Comparison of ENCODE assay signal across 14 cellular contexts in the genomic region with DNA sequence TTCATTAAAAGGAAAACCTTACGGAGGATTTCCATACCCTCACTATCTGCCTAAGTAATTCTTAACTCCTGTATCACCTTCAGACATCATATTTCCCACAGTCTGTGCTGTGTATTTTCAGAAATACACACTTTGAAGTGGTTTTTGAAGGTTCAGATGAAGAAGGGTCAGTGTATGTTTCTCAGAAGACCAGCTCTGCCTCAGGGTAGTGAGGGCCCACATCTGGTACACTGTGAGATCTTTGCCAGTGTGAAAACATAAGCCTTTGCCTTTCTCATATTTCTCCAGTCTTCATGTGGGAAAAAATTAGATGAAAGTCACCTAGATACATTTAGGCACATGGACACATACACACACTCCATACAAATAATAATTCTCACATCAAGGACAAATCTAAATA.
A peak's percentile ranks its signal among the peaks of the same experiment; 100 is the strongest.
DNase-seq lines count a peak whose midpoint lies in the region; ATAC-seq and TF ChIP-seq lines count a peak whose summit lies in the region.
"Had no signal": no experiment of that assay in that cellular context is flagged by ENCODE, and none has a peak within 500 bp of the region (broad histone marks: within the 10 kb centered on the region; RNA-seq: fewer than 3 reads in every experiment).

No MANE protein-coding gene starts in this region.

- H3K9ac ChIP-seq in PC-3 (ENCODE audit: low read length): no peak overlapping the region
- H3K9ac ChIP-seq: SK-N-SH had no signal

- H3K36me3 ChIP-seq in cardiac muscle cell: no peaks in the 10 kb centered on the region
- no peaks in the 10 kb centered on the region for H3K36me3 ChIP-seq in PC-3 (ENCODE audit: low read depth, low read length)

- BruUV-seq in MCF 10A (replicated peaks; lab: Mats Ljungman, UMichigan) (no TSS peak), PC-3 (replicated peaks; lab: Mats Ljungman, UMichigan) (no TSS peak)

- H3K4me3 ChIP-seq in cardiac muscle cell: no peak overlapping the region
- H3K4me3 ChIP-seq in PC-3 (ENCODE audit: low read length): no peak overlapping the region

- TF ChIP-seq CTCF in cardiac muscle cell (IDR thresholded peaks at IDR 0.05; ENCODE audit: low read depth, low read length) (no peak), MCF 10A (IDR thresholded peaks at IDR 0.05; ENCODE audit: unreplicated experiment) (no peak), nephron progenitor cell (IDR thresholded peaks at IDR 0.05) (no peak), PC-3 (conservative IDR thresholded peaks at IDR 0.05; ENCODE audit: low read depth, low read length) (no peak)

- no peak overlapping the region for H3K4me2 ChIP-seq in PC-3 (ENCODE audit: low read length)
- H3K4me2 ChIP-seq: SK-N-SH had no signal

- H3K9me3 ChIP-seq in cardiac muscle cell (ENCODE audit: low read depth) (no peaks in the 10 kb centered on the region), PC-3 (ENCODE audit: low read length) (no peaks in the 10 kb centered on the region)
- H3K9me3 ChIP-seq: SK-N-SH had no signal

- H3K27ac ChIP-seq in cardiac muscle cell (peak overlapping the region; percentile 63), PC-3 (ENCODE audit: low read length) (no peak overlapping the region)

- H3K79me2 ChIP-seq in PC-3 (ENCODE audit: low read length): no peaks in the 10 kb centered on the region

- H3K27me3 ChIP-seq in cardiac muscle cell: no peaks in the 10 kb centered on the region
- no peaks in the 10 kb centered on the region for H3K27me3 ChIP-seq in PC-3 (ENCODE audit: low read length)

- H3K9me3 Mint-ChIP-seq in MCF 10A (ENCODE audit: unreplicated experiment) (no peaks in the 10 kb centered on the region), nephron progenitor cell (no peaks in the 10 kb centered on the region)

- no peaks in the 10 kb centered on the region for H3K27me3 Mint-ChIP-seq in MCF 10A (ENCODE audit: insufficient read depth, unreplicated experiment)
- H3K27me3 Mint-ChIP-seq in nephron progenitor cell (ENCODE audit: low read depth, poor library complexity): no peaks in the 10 kb centered on the region

- H3K4me1 ChIP-seq in cardiac muscle cell (ENCODE audit: low read depth) (no peaks in the 10 kb centered on the region), PC-3 (ENCODE audit: insufficient read depth, low read length) (no peaks in the 10 kb centered on the region)

- H3K27ac Mint-ChIP-seq in MCF 10A (ENCODE audit: low read depth, unreplicated experiment): peak overlapping the region; percentile 14
- peak overlapping the region; percentile 92 for H3K27ac Mint-ChIP-seq in nephron progenitor cell
- H3K27ac Mint-ChIP-seq: CD4-positive, CD25-positive, alpha-beta regulatory T cell had no signal

- H3K9me2 ChIP-seq in PC-3 (replicated peaks; ENCODE audit: low read length): no peaks in the 10 kb centered on the region
- H3K9me2 ChIP-seq: SK-N-SH had no signal

- intact Hi-C loops in Right ventricle myocardium inferior (cut with DNase I) (no loop called here), MCF 10A (cut with micrococcal nuclease) (no loop called here), PC-3 (cut with micrococcal nuclease) (no loop called here)

- no peaks in the 10 kb centered on the region for H3K36me3 Mint-ChIP-seq in MCF 10A (ENCODE audit: insufficient read depth, unreplicated experiment)
- no peaks in the 10 kb centered on the region for H3K36me3 Mint-ChIP-seq in nephron progenitor cell (ENCODE audit: low read depth)
- H3K36me3 Mint-ChIP-seq: CD4-positive, CD25-positive, alpha-beta regulatory T cell had no signal

- H3K4me1 Mint-ChIP-seq in MCF 10A (ENCODE audit: insufficient read depth, unreplicated experiment): peaks cover 12% of the 10 kb centered on the region
- peaks cover 24% of the 10 kb centered on the region for H3K4me1 Mint-ChIP-seq in nephron progenitor cell
- H3K4me1 Mint-ChIP-seq: CD4-positive, CD25-positive, alpha-beta regulatory T cell had no signal

- DNase-seq in cardiac muscle cell (ENCODE audit: low read depth in 1 of 2, low spot score in 1 of 2) (no peak), Right ventricle myocardium inferior (ENCODE audit: missing footprints) (no peak), MCF 10A (ENCODE audit: unreplicated experiment) (no peak), nephron progenitor cell (no peak), PC-3 (no peak), kidney tubule cell (ENCODE audit: low spot score) (no peak)
- DNase-seq: AML-193; CD4-positive, CD25-positive, alpha-beta regulatory T cell; GDM1; NCI-H1694; NCI-H2107; NK-92 treated with Interleukin-12 subunit alpha and Interleukin-12 subunit beta, amount 100 ng/mL, for 24 hours; SK-N-SH had no signal

- H4K20me1 ChIP-seq in PC-3 (ENCODE audit: low read length): no peaks in the 10 kb centered on the region

- H3K4me3 Mint-ChIP-seq in MCF 10A (ENCODE audit: unreplicated experiment) (peak overlapping the region; percentile 63), nephron progenitor cell (no peak overlapping the region)
- H3K4me3 Mint-ChIP-seq: CD4-positive, CD25-positive, alpha-beta regulatory T cell had no signal

- ATAC-seq in Right ventricle myocardium inferior: no peak
- ATAC-seq in GM21528 (IDR thresholded peaks at IDR 0.05; ENCODE audit: low FRiP score, unreplicated experiment): no peak
- no peak for ATAC-seq in PC-3

- no peaks in the 10 kb centered on the region for H3F3A ChIP-seq in PC-3 (ENCODE audit: low read length, unreplicated experiment)

- CTCF ChIA-PET in MCF 10A (lab: Yijun Ruan, JAX) (no interaction called here), PC-3 (lab: Charles Lee) (no interaction called here)

- H2AFZ ChIP-seq in PC-3 (ENCODE audit: low read length): no peak overlapping the region

- POLR2A ChIA-PET in MCF 10A (lab: Yijun Ruan, JAX): no interaction called here
- POLR2A ChIA-PET in PC-3 (lab: Charles Lee; ENCODE audit: unreplicated experiment): no interaction called here
